27 cellular contexts compared by ENCODE assay signal in genomic region chr22:44554411-44554810, GRCh38.
"Had no signal": no experiment of that assay in that cellular context is flagged by ENCODE, and none has a peak within 500 bp of the region (broad histone marks: within the 10 kb centered on the region; RNA-seq: fewer than 3 reads in every experiment).

No MANE protein-coding gene starts in this region.

- DNase-seq: activated B cell treated with CpG ODN at 0.5 μM for 24 hours; activated CD4-positive, alpha-beta memory T cell treated with anti-CD3 and anti-CD28 coated beads for 36 hours; activated CD4-positive, alpha-beta T cell treated with anti-CD3 and anti-CD28 coated beads for 4 hours; activated CD4-positive, alpha-beta T cell treated with anti-CD3 and anti-CD28 coated beads, Interleukin-2, amount 50 U/mL, for 1 hour; activated naive CD4-positive, alpha-beta T cell; activated naive CD4-positive, alpha-beta T cell treated with anti-CD3 and anti-CD28 coated beads, Interleukin-2, amount 50 U/mL, for 16 hours; activated naive CD8-positive, alpha-beta T cell treated with anti-CD3 and anti-CD28 coated beads for 36 hours; activated T-cell treated with anti-CD3 and anti-CD28 coated beads, Interleukin-2, amount 50 U/mL, for 1 hour; amniotic stem cell; aorta; brain microvascular endothelial cell; NCI-H1092 treated with DMSO at 0.1 percent for 48 hours; NCI-H1417; NCI-H1694; NCI-H1930; NCI-H510A; NCI-H526; NCI-H748 treated with DMSO at 0.1 percent for 48 hours; NK-92 treated with Interleukin-12 subunit alpha and Interleukin-12 subunit beta, amount 100 ng/mL, for 24 hours; PC-3; RPMI8226; SIG-M5; T-cell; T-helper 17 cell had no signal

- ATAC-seq: K562, PC-3, Right ventricle myocardium inferior, SK-N-SH treated with all-trans-retinoic acid at 6 μM for 48 hours, T-cell, T-helper 17 cell had no signal
